Comparison of ENCODE assay signal across 17 cellular contexts in genomic region chr5:40995816-40996586, GRCh38.
DNase-seq lines count a peak whose midpoint lies in the region; ATAC-seq and TF ChIP-seq lines count a peak whose summit lies in the region.
"Had no signal": no experiment of that assay in that cellular context is flagged by ENCODE, and none has a peak within 500 bp of the region (broad histone marks: within the 10 kb centered on the region; RNA-seq: fewer than 3 reads in every experiment).

No MANE protein-coding gene starts in this region.

- no peaks in the 10 kb centered on the region for H3K9me3 ChIP-seq in RWPE2 (ENCODE audit: severe bottlenecking)
- no peaks in the 10 kb centered on the region for H3K9me3 ChIP-seq in BE2C

- TF ChIP-seq CTCF in RWPE2 (IDR thresholded peaks at IDR 0.05; ENCODE audit: poor library complexity, severe bottlenecking), result no peak
- no peak for TF ChIP-seq CTCF in epithelial cell of proximal tubule (conservative IDR thresholded peaks at IDR 0.05; ENCODE audit: low read depth, low read length)
- TF ChIP-seq CTCF in brain microvascular endothelial cell (IDR thresholded peaks at IDR 0.05; ENCODE audit: low read depth, low read length, missing control alignments), result no peak
- no peak for TF ChIP-seq CTCF in BE2C (IDR thresholded peaks at IDR 0.05; ENCODE audit: low read depth, low read length)

- H3K4me1 ChIP-seq in RWPE2 (ENCODE audit: insufficient read depth, poor library complexity, severe bottlenecking), result peaks cover 4% of the 10 kb centered on the region
- no peaks in the 10 kb centered on the region for H3K4me1 ChIP-seq in BE2C

- in situ Hi-C loops in KBM-7 (cut with MboI; ENCODE audit: low pct_unique_long_range_greater_than_20kb, low sequenced_read_pairs) (no loop called here), brain microvascular endothelial cell (cut with HindIII; ENCODE audit: low pct_ligation_motif_present, low sequenced_read_pairs) (no loop called here)

- peak; percentile 78 for ATAC-seq in RWPE2 (ENCODE audit: low read depth)
- ATAC-seq: HepG2 had no signal

- DNase-seq in M059J (ENCODE audit: low read depth), result peak; percentile 65
- DNase-seq in RWPE2 (ENCODE audit: low spot score), result no peak
- peak; percentile 50 for DNase-seq in epithelial cell of proximal tubule (ENCODE audit: low read depth)
- peak; percentile 51 for DNase-seq in left kidney (ENCODE audit: low read depth, low spot score)
- no peak for DNase-seq in KBM-7
- no peak for DNase-seq in brain microvascular endothelial cell
- DNase-seq in BE2C, result no peak
- DNase-seq in activated T-cell treated with anti-CD3 and anti-CD28 coated beads for 4 hours, result no peak
- DNase-seq: ACHN; CD4-positive, alpha-beta memory T cell; DMS153; DMS79 treated with DMSO at 0.1 percent for 48 hours; EL; GM23248; H7 had no signal

- no peak overlapping the region for H3K4me3 ChIP-seq in RWPE2 (ENCODE audit: severe bottlenecking)
- H3K4me3 ChIP-seq in epithelial cell of proximal tubule (ENCODE audit: low read depth, low read length), result no peak overlapping the region
- H3K4me3 ChIP-seq in brain microvascular endothelial cell (ENCODE audit: low read depth, low read length), result no peak overlapping the region
- H3K4me3 ChIP-seq in BE2C (ENCODE audit: low read depth, low read length), result no peak overlapping the region
- H3K4me3 ChIP-seq: GM23248 had no signal

- H3K27me3 ChIP-seq in RWPE2 (ENCODE audit: insufficient read depth, poor library complexity, severe bottlenecking), result no peaks in the 10 kb centered on the region
- H3K27me3 ChIP-seq in brain microvascular endothelial cell (replicated peaks), result no peaks in the 10 kb centered on the region
- H3K27me3 ChIP-seq in BE2C, result no peaks in the 10 kb centered on the region

- no peak overlapping the region for H3K27ac ChIP-seq in RWPE2 (ENCODE audit: poor library complexity, severe bottlenecking)
- no peak overlapping the region for H3K27ac ChIP-seq in brain microvascular endothelial cell
- H3K27ac ChIP-seq: C4-2B, GM23248 had no signal

- H3K36me3 ChIP-seq in RWPE2 (ENCODE audit: low read depth) (no peaks in the 10 kb centered on the region), brain microvascular endothelial cell (replicated peaks) (no peaks in the 10 kb centered on the region), BE2C (no peaks in the 10 kb centered on the region)

Comparison
In these comparisons a context has a peak if more than half of its experiments do, and no peak if none do; other contexts are left out.
1. DNase-seq: peak in M059J (single experiment), epithelial cell of proximal tubule (single experiment) and left kidney (single experiment); none in RWPE2 (single experiment), KBM-7 (single experiment), brain microvascular endothelial cell (single experiment), BE2C (single experiment) and activated T-cell treated with anti-CD3 and anti-CD28 coated beads for 4 hours (single experiment).